In the genomic region with DNA sequence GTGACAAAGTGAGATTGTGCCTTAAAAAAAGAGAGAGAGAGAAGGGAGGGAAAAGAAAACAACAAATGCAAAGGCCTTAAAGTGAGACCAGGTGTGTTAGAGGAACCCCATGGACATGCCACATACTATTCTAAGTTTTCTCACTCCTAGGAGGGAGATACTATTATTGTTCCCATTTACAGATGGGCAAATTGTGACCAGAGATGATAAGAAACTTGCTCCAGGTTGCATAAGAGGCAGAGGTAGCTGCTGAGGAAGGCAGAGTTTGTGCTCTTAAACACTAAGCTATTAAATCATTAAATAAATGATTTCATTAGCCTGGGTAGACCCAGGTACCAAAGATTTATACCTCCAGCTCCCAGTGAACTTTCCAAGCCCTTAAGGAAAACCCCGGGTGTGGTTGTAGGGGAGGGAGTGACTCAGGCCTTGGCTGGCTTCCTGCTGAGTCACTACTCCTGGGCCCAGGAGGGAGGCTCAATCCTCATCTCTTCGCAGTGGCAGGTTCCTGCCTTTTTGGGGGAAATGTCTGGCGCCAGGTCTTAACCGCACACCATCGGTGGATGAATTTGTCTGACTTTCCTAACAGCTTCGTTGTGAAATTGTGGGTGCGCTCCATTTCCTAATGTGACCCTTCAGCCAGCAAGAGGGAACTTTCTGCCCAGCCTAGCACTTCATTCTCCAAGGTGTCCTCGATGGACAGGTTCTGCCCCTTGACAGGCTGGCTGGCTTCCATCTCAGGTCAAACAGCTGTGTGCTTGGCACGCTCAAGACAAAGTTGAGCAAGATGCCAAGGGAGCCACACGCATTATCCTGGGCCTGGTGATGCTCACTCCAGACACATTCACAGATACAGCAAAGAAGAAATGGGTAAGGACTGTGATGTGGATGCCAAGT, we compare ENCODE assay signal across 8 cellular contexts. TPM values are rescaled to one million over a fixed set of nuclear protein-coding genes. Genes with fewer than 3 reads are reported as not detected.
A peak's percentile ranks its signal among the peaks of the same experiment; 100 is the strongest.
DNase-seq lines count a peak whose midpoint lies in the region; ATAC-seq and TF ChIP-seq lines count a peak whose summit lies in the region.

No MANE protein-coding gene starts in this region.

- H3K27me3 Mint-ChIP-seq in activated CD4-positive, alpha-beta memory T cell treated with anti-CD3 and anti-CD28 coated beads, Interleukin-2, amount 10 ng/mL, durations not matched to agents 7 days and 5 days = no peaks in the 10 kb centered on the region

- peak overlapping the region; percentile 21 for H3K27ac ChIP-seq in HUES48 (ENCODE audit: low read depth, low read length)

- H3K4me1 ChIP-seq in HUES48 (ENCODE audit: control insufficient read depth, insufficient read depth, low read length) = peaks cover 26% of the 10 kb centered on the region

- peaks cover 39% of the 10 kb centered on the region for H3K4me1 Mint-ChIP-seq in activated CD4-positive, alpha-beta memory T cell treated with anti-CD3 and anti-CD28 coated beads, Interleukin-2, amount 10 ng/mL, durations not matched to agents 7 days and 5 days

- POLR2A ChIA-PET in activated CD4-positive, alpha-beta memory T cell treated with anti-CD3 and anti-CD28 coated beads, Interleukin-2, amount 10 ng/mL, durations not matched to agents 7 days and 5 days (lab: Charles Lee) = no interaction called here

- H3K9ac ChIP-seq in HUES48 (ENCODE audit: low read depth, low read length) = no peak overlapping the region

- TF ChIP-seq CTCF in foreskin fibroblast (IDR thresholded peaks at IDR 0.05; ENCODE audit: low read depth, low read length) = no peak

- H3K36me3 ChIP-seq in HUES48 (ENCODE audit: control insufficient read depth, insufficient read depth, low read length) = no peaks in the 10 kb centered on the region

- H3K4me3 Mint-ChIP-seq in activated CD4-positive, alpha-beta memory T cell treated with anti-CD3 and anti-CD28 coated beads, Interleukin-2, amount 10 ng/mL, durations not matched to agents 7 days and 5 days = no peak overlapping the region

- H3K27me3 ChIP-seq in HUES48 (ENCODE audit: control insufficient read depth, insufficient read depth, low read length) = no peaks in the 10 kb centered on the region

- no peaks in the 10 kb centered on the region for H3K36me3 Mint-ChIP-seq in activated CD4-positive, alpha-beta memory T cell treated with anti-CD3 and anti-CD28 coated beads, Interleukin-2, amount 10 ng/mL, durations not matched to agents 7 days and 5 days (ENCODE audit: low read depth)

- ATAC-seq in HG02870 (IDR thresholded peaks at IDR 0.05; ENCODE audit: unreplicated experiment) = no peak

- H3K9me3 ChIP-seq in HUES48 (ENCODE audit: control insufficient read depth, insufficient read depth, low read length) = no peaks in the 10 kb centered on the region

- CTCF ChIA-PET in activated CD4-positive, alpha-beta memory T cell treated with anti-CD3 and anti-CD28 coated beads, Interleukin-2, amount 10 ng/mL, durations not matched to agents 7 days and 5 days (lab: Charles Lee) = interaction anchor here (0.6 to 1.0 kb wide), 3 partner anchors 9 to 151 kb away, joined by 3 read pairs; no protein-coding TSS in a partner anchor

- no peak overlapping the region for H3K27ac Mint-ChIP-seq in activated CD4-positive, alpha-beta memory T cell treated with anti-CD3 and anti-CD28 coated beads, Interleukin-2, amount 10 ng/mL, durations not matched to agents 7 days and 5 days

- DNase-seq in Ammon's horn (ENCODE audit: low spot score) (peak; percentile 29), foreskin fibroblast (peak; percentile 88 to 96), renal cortical epithelial cell (ENCODE audit: low read depth) (peak; percentile 99), NCI-H510A (lab: John Stamatoyannopoulos, UW) (no peak), NCI-H748 treated with DMSO at 0.1 percent for 48 hours (lab: John Stamatoyannopoulos, UW) (no peak)
- DNase-seq in activated CD4-positive, alpha-beta memory T cell treated with anti-CD3 and anti-CD28 coated beads, Interleukin-2, amount 10 ng/mL, durations not matched to agents 7 days and 5 days = peak; percentile 36

- H3K9me3 Mint-ChIP-seq in activated CD4-positive, alpha-beta memory T cell treated with anti-CD3 and anti-CD28 coated beads, Interleukin-2, amount 10 ng/mL, durations not matched to agents 7 days and 5 days = no peaks in the 10 kb centered on the region

- H3K4me3 ChIP-seq in HUES48 (ENCODE audit: low read depth, low read length) = no peak overlapping the region
- H3K4me3 ChIP-seq in foreskin fibroblast (ENCODE audit: low read depth in 1 of 2, low read length in 2 of 2) = no peak overlapping the region

RNA-seq across cellular contexts. Expression of a gene that starts 33.4 kb away (rescaled TPM):
- total RNA-seq in activated CD4-positive, alpha-beta memory T cell treated with anti-CD3 and anti-CD28 coated beads, Interleukin-2, amount 10 ng/mL, durations not matched to agents 7 days and 5 days = 10 to 100 TPM; 83.0 to 89.1 TPM
- total RNA-seq in renal cortical epithelial cell = 120 and 214 TPM in 2 replicates

Comparison
In these comparisons a context has a peak if more than half of its experiments do, and no peak if none do; other contexts are left out.
1. DNase-seq: peak in Ammon's horn (single experiment), activated CD4-positive, alpha-beta memory T cell treated with anti-CD3 and anti-CD28 coated beads, Interleukin-2, amount 10 ng/mL, durations not matched to agents 7 days and 5 days (single experiment), foreskin fibroblast (2 of 2) and renal cortical epithelial cell (single experiment); none in NCI-H510A (single experiment) and NCI-H748 treated with DMSO at 0.1 percent for 48 hours (single experiment).